In genomic region chr2:68292108-68292710, GRCh38 we compare ENCODE assay signal across 8 cellular contexts. TPM values are rescaled to one million over a fixed set of nuclear protein-coding genes. Genes with fewer than 3 reads are reported as not detected.
DNase-seq lines count a peak whose midpoint lies in the region; ATAC-seq and TF ChIP-seq lines count a peak whose summit lies in the region.

No MANE protein-coding gene starts in this region.

- ATAC-seq in HG02623 (IDR thresholded peaks at IDR 0.05; ENCODE audit: unreplicated experiment) (peak; percentile 50), HG02970 (IDR thresholded peaks at IDR 0.05; ENCODE audit: low FRiP score, unreplicated experiment) (no peak), HG03521 (IDR thresholded peaks at IDR 0.05; ENCODE audit: unreplicated experiment) (no peak)

- H3K27ac ChIP-seq in OCI-LY7 (ENCODE audit: low read depth, low read length, poor library complexity, severe bottlenecking) (no peak overlapping the region), dorsolateral prefrontal cortex (peak overlapping the region in 5 of 59 donors; percentile 8 to 68 (median 23)), osteoblast (ENCODE audit: low read depth, low read length) (no peak overlapping the region)

- H2AFZ ChIP-seq in OCI-LY7 (ENCODE audit: low read length) (no peak overlapping the region; the same call in 1 of the 2 replicates), osteoblast (ENCODE audit: low read length) (no peak overlapping the region)

- H4K20me1 ChIP-seq in OCI-LY7 (ENCODE audit: insufficient read depth, low read length): no peaks in the 10 kb centered on the region
- no peaks in the 10 kb centered on the region for H4K20me1 ChIP-seq in osteoblast (ENCODE audit: insufficient read depth, low read length)

- no TSS peak for BruUV-seq in OCI-LY7 (replicated peaks; lab: Mats Ljungman, UMichigan)

- no peaks in the 10 kb centered on the region for H3K79me2 ChIP-seq in OCI-LY7 (ENCODE audit: insufficient read depth, low read depth, low read length)
- H3K79me2 ChIP-seq in osteoblast (ENCODE audit: insufficient read depth, low read length): no peaks in the 10 kb centered on the region

- TF ChIP-seq CTCF in OCI-LY7 (conservative IDR thresholded peaks at IDR 0.05; ENCODE audit: low read length): peak; percentile 99
- peak; percentile 33 to 70 (median 56) for TF ChIP-seq CTCF in dorsolateral prefrontal cortex (IDR thresholded peaks at IDR 0.05 in 54 of 56, conservative IDR thresholded peaks at IDR 0.05 in 2 of 56; ENCODE audit: low read depth in 1 of 56, partially characterized antibody in 56 of 56)
- peak; percentile 74 for TF ChIP-seq CTCF in osteoblast (IDR thresholded peaks at IDR 0.05; ENCODE audit: extremely low read depth, low read depth, low read length)

- H3K4me2 ChIP-seq in OCI-LY7 (ENCODE audit: low read length) (no peak overlapping the region), osteoblast (ENCODE audit: insufficient read depth, low read length) (no peak overlapping the region)

- DNase-seq in stimulated activated CD4-positive, alpha-beta T cell treated with anti-CD3 and anti-CD28 coated beads, Interleukin-1b, Interleukin-23, amount 100 ng/mL, for 48 hours: peak; percentile 4
- no peak for DNase-seq in stimulated activated CD4-positive, alpha-beta T cell treated with anti-CD3 and anti-CD28 coated beads, Interleukin-12 subunit alpha, Interleukin-12 subunit beta, amount 100 ng/mL, for 4 hours
- DNase-seq in OCI-LY7 (ENCODE audit: low spot score): peak; percentile 77
- DNase-seq in dorsolateral prefrontal cortex: no peak
- DNase-seq in osteoblast (ENCODE audit: insufficient read length, low spot score, missing footprints): no peak

- no peaks in the 10 kb centered on the region for H3K36me3 ChIP-seq in OCI-LY7 (ENCODE audit: insufficient read depth, low read length)
- H3K36me3 ChIP-seq in osteoblast (ENCODE audit: insufficient read depth, low read length): no peaks in the 10 kb centered on the region

- H3K9me3 ChIP-seq in OCI-LY7 (ENCODE audit: low read length) (no peaks in the 10 kb centered on the region), osteoblast (ENCODE audit: low read depth, low read length) (no peaks in the 10 kb centered on the region)

- no peaks in the 10 kb centered on the region for H3K9me2 ChIP-seq in OCI-LY7 (ENCODE audit: insufficient read depth, low read length)

- CTCF ChIA-PET in OCI-LY7 (lab: Charles Lee; ENCODE audit: unreplicated experiment): interaction anchor here (0.5 to 0.7 kb wide), 3 partner anchors 63 to 170 kb away, joined by 3 to 5 read pairs (median 4); no protein-coding TSS in a partner anchor

- POLR2A ChIA-PET in OCI-LY7 (lab: Charles Lee): interaction anchor here (0.6 to 1.5 kb wide), 12 partner anchors 10 to 398 kb away, joined by 3 to 5 read pairs (median 3); no protein-coding TSS in a partner anchor

- intact Hi-C loops in OCI-LY7 (cut with micrococcal nuclease; ENCODE audit: unreplicated experiment) (loop anchor here (5.0 kb wide), 2 partner anchors 260 to 560 kb away; no protein-coding TSS in a partner anchor), dorsolateral prefrontal cortex (cut with DNase I) (no loop called here)

- no peaks in the 10 kb centered on the region for H3K27me3 ChIP-seq in dorsolateral prefrontal cortex
- no peaks in the 10 kb centered on the region for H3K27me3 ChIP-seq in osteoblast (ENCODE audit: insufficient read depth, low read length)

- H3K4me1 ChIP-seq in OCI-LY7 (ENCODE audit: insufficient read depth, low read length, poor library complexity, severe bottlenecking): peaks cover 24% of the 10 kb centered on the region
- H3K4me1 ChIP-seq in osteoblast (ENCODE audit: insufficient read depth, low read length): peaks cover 12% of the 10 kb centered on the region

- no peak overlapping the region for H3K4me3 ChIP-seq in OCI-LY7 (ENCODE audit: low read depth, low read length, poor library complexity, severe bottlenecking)
- H3K4me3 ChIP-seq in dorsolateral prefrontal cortex: no peak overlapping the region
- no peak overlapping the region for H3K4me3 ChIP-seq in osteoblast (ENCODE audit: insufficient read depth, low read length)

RNA-seq across cellular contexts. Expression of gene CNRIP1, which starts 27.5 kb away (rescaled TPM):
- total RNA-seq in OCI-LY7 (2014; rRNA removed; shearing (Covaris generic)): not detected in 2 replicates
- total RNA-seq in OCI-LY7 (2022): not detected in 2 replicates
- 100 to 1,000 TPM in 55 of 120 experiments, 10 to 100 TPM in 65; 48.6 to 133 (median 99.0) TPM for total RNA-seq in dorsolateral prefrontal cortex
- 43.4 and 46.3 TPM in 2 replicates for total RNA-seq in osteoblast

RNA-seq across cellular contexts. Expression of gene PPP3R1, which starts 39.9 kb away (rescaled TPM):
- total RNA-seq in OCI-LY7 (2014; rRNA removed; shearing (Covaris generic)): 14.1 and 15.1 TPM in 2 replicates
- total RNA-seq in OCI-LY7 (2022) (90.3 and 97.4 TPM in 2 replicates), dorsolateral prefrontal cortex (100 to 1,000 TPM; 127 to 464 (median 336) TPM), osteoblast (29.7 and 32.1 TPM in 2 replicates)

Comparison
In these comparisons a context has a peak if more than half of its experiments do, and no peak if none do; other contexts are left out.
1. DNase-seq: peak in stimulated activated CD4-positive, alpha-beta T cell treated with anti-CD3 and anti-CD28 coated beads, Interleukin-1b, Interleukin-23, amount 100 ng/mL, for 48 hours (single experiment) and OCI-LY7 (single experiment); none in stimulated activated CD4-positive, alpha-beta T cell treated with anti-CD3 and anti-CD28 coated beads, Interleukin-12 subunit alpha, Interleukin-12 subunit beta, amount 100 ng/mL, for 4 hours (single experiment), dorsolateral prefrontal cortex (0 of 10) and osteoblast (single experiment).
2. RNA of gene CNRIP1, which starts 27.5 kb away (total RNA-seq): 48.6 to 133 TPM in dorsolateral prefrontal cortex and 43.4 to 46.3 TPM in osteoblast; not detected in OCI-LY7; every median in the first group is over 10 times any median in the second.
3. Peak in every context shown above with its lines, with median percentiles within 50 percentile points of each other: CTCF ChIP-seq.